Comparison of ENCODE assay signal across 2 cellular contexts in genomic region chr7:150806863-150807262, GRCh38.
TF ChIP-seq lines count a peak whose summit lies in the region.

No MANE protein-coding gene starts in this region.

TF ChIP-seq in SK-N-SH, 30 proteins besides CTCF, POLR2A, EP300 and RAD21 (continued from another document):
- no peak for TF ChIP-seq POLR2AphosphoS5 (IDR thresholded peaks at IDR 0.05; ENCODE audit: low read depth, low read length)
- TF ChIP-seq ELF1 (IDR thresholded peaks at IDR 0.05), result no peak
- no peak for TF ChIP-seq FOSL2 (IDR thresholded peaks at IDR 0.05; ENCODE audit: borderline replicate concordance, low read depth)
- TF ChIP-seq, protein P1, sequence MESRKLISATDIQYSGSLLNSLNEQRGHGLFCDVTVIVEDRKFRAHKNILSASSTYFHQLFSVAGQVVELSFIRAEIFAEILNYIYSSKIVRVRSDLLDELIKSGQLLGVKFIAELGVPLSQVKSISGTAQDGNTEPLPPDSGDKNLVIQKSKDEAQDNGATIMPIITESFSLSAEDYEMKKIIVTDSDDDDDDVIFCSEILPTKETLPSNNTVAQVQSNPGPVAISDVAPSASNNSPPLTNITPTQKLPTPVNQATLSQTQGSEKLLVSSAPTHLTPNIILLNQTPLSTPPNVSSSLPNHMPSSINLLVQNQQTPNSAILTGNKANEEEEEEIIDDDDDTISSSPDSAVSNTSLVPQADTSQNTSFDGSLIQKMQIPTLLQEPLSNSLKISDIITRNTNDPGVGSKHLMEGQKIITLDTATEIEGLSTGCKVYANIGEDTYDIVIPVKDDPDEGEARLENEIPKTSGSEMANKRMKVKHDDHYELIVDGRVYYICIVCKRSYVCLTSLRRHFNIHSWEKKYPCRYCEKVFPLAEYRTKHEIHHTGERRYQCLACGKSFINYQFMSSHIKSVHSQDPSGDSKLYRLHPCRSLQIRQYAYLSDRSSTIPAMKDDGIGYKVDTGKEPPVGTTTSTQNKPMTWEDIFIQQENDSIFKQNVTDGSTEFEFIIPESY (IDR thresholded peaks at IDR 0.05; ENCODE audit: borderline replicate concordance, low read depth), result no peak
- TF ChIP-seq RCOR1 (IDR thresholded peaks at IDR 0.05; ENCODE audit: low read length), result no peak
- TF ChIP-seq MEF2A (IDR thresholded peaks at IDR 0.05; ENCODE audit: borderline replicate concordance, low read depth), result no peak

TF ChIP-seq in SK-N-SH treated with all-trans-retinoic acid at 6 μM for 48 hours, 23 proteins besides CTCF, POLR2A, EP300 and RAD21 (continued from another document):
- TF ChIP-seq, protein P2, sequence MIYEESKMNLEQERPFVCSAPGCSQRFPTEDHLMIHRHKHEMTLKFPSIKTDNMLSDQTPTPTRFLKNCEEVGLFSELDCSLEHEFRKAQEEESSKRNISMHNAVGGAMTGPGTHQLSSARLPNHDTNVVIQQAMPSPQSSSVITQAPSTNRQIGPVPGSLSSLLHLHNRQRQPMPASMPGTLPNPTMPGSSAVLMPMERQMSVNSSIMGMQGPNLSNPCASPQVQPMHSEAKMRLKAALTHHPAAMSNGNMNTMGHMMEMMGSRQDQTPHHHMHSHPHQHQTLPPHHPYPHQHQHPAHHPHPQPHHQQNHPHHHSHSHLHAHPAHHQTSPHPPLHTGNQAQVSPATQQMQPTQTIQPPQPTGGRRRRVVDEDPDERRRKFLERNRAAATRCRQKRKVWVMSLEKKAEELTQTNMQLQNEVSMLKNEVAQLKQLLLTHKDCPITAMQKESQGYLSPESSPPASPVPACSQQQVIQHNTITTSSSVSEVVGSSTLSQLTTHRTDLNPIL (CRISPR knock-in tag; IDR thresholded peaks at IDR 0.05; ENCODE audit: low read depth), result no peak
- TF ChIP-seq, protein P3, sequence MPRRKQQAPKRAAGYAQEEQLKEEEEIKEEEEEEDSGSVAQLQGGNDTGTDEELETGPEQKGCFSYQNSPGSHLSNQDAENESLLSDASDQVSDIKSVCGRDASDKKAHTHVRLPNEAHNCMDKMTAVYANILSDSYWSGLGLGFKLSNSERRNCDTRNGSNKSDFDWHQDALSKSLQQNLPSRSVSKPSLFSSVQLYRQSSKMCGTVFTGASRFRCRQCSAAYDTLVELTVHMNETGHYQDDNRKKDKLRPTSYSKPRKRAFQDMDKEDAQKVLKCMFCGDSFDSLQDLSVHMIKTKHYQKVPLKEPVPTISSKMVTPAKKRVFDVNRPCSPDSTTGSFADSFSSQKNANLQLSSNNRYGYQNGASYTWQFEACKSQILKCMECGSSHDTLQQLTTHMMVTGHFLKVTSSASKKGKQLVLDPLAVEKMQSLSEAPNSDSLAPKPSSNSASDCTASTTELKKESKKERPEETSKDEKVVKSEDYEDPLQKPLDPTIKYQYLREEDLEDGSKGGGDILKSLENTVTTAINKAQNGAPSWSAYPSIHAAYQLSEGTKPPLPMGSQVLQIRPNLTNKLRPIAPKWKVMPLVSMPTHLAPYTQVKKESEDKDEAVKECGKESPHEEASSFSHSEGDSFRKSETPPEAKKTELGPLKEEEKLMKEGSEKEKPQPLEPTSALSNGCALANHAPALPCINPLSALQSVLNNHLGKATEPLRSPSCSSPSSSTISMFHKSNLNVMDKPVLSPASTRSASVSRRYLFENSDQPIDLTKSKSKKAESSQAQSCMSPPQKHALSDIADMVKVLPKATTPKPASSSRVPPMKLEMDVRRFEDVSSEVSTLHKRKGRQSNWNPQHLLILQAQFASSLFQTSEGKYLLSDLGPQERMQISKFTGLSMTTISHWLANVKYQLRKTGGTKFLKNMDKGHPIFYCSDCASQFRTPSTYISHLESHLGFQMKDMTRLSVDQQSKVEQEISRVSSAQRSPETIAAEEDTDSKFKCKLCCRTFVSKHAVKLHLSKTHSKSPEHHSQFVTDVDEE (CRISPR knock-in tag; IDR thresholded peaks at IDR 0.05), result no peak
- TF ChIP-seq BACH2 (CRISPR knock-in tag; IDR thresholded peaks at IDR 0.05; ENCODE audit: borderline replicate concordance) (no peak), ZNF70 (CRISPR knock-in tag; IDR thresholded peaks at IDR 0.05) (no peak), PATZ1 (CRISPR knock-in tag; IDR thresholded peaks at IDR 0.05; ENCODE audit: borderline replicate concordance) (no peak), RARB (CRISPR knock-in tag; IDR thresholded peaks at IDR 0.05) (no peak), CSDC2 (CRISPR knock-in tag; IDR thresholded peaks at IDR 0.05) (no peak), ESRRG (CRISPR knock-in tag; IDR thresholded peaks at IDR 0.05) (no peak), ISL1 (CRISPR knock-in tag; IDR thresholded peaks at IDR 0.05) (no peak), TOX (CRISPR knock-in tag; IDR thresholded peaks at IDR 0.05; ENCODE audit: borderline replicate concordance) (no peak), ZNF8 (CRISPR knock-in tag; IDR thresholded peaks at IDR 0.05) (no peak), PPARA (CRISPR knock-in tag; IDR thresholded peaks at IDR 0.05; ENCODE audit: borderline replicate concordance) (no peak), ZNF565 (CRISPR knock-in tag; conservative IDR thresholded peaks at IDR 0.05; ENCODE audit: low read depth) (no peak)
